29 cellular contexts compared by ENCODE assay signal in the genomic region with DNA sequence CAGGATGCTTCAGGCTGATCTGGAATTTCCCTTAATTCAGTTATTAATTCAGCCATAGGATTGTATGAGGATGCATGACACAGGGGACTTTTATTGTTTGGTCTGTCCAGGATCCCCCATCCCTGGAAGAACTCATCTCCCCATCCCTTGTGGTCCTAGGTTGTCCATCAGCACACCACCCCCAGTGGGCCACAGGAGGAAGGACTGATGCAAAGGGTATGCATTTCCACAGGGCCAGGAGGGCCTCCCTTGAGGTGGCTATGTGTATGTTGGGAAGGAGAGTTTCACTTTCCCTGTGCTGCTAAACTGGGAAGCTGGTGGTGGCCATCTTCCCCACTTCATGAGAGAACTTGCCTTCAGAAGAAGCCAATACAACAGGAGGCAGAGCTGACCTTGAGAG. TPM values are rescaled to one million over a fixed set of nuclear protein-coding genes. Genes with fewer than 3 reads are reported as not detected.
DNase-seq lines count a peak whose midpoint lies in the region; ATAC-seq, FAIRE-seq and TF ChIP-seq lines count a peak whose summit lies in the region.
"Had no signal": no experiment of that assay in that cellular context is flagged by ENCODE, and none has a peak within 500 bp of the region (broad histone marks: within the 10 kb centered on the region; RNA-seq: fewer than 3 reads in every experiment).

No MANE protein-coding gene starts in this region.

- no peak for ATAC-seq in HG02798 (IDR thresholded peaks at IDR 0.05; ENCODE audit: poor library complexity, unreplicated experiment)
- ATAC-seq in CD8-positive, alpha-beta T cell, result no peak
- ATAC-seq: body of pancreas had no signal

- H3K27me3 ChIP-seq in mammary epithelial cell (ENCODE audit: insufficient read depth, low read length) (peaks cover 4% of the 10 kb centered on the region), astrocyte (ENCODE audit: insufficient read depth, low read length) (no peaks in the 10 kb centered on the region), osteoblast (ENCODE audit: insufficient read depth, low read length) (no peaks in the 10 kb centered on the region)
- H3K27me3 ChIP-seq in CD8-positive, alpha-beta T cell (ENCODE audit: insufficient read depth, low read length), result no peaks in the 10 kb centered on the region
- H3K27me3 ChIP-seq: BLaER1, body of pancreas, heart right ventricle, MG63 had no signal

- dilution Hi-C loops in mammary epithelial cell (cut with HindIII; ENCODE audit: low sequenced_read_pairs), result no loop called here

- H3K79me2 ChIP-seq in mammary epithelial cell (ENCODE audit: insufficient read depth, low read length), result no peaks in the 10 kb centered on the region
- no peaks in the 10 kb centered on the region for H3K79me2 ChIP-seq in astrocyte (ENCODE audit: insufficient read depth, low read length)
- no peaks in the 10 kb centered on the region for H3K79me2 ChIP-seq in osteoblast (ENCODE audit: insufficient read depth, low read length)

- peaks cover 22% of the 10 kb centered on the region for H3K4me1 ChIP-seq in mammary epithelial cell (ENCODE audit: insufficient read depth, low read length)
- H3K4me1 ChIP-seq in astrocyte (ENCODE audit: insufficient read depth, low read length), result peaks cover 36% of the 10 kb centered on the region
- peaks cover 31% of the 10 kb centered on the region for H3K4me1 ChIP-seq in osteoblast (ENCODE audit: insufficient read depth, low read length)
- H3K4me1 ChIP-seq in CD8-positive, alpha-beta T cell (ENCODE audit: insufficient read depth, low read length), result no peaks in the 10 kb centered on the region
- H3K4me1 ChIP-seq: BLaER1 had no signal

- intact Hi-C loops in mammary epithelial cell (cut with micrococcal nuclease), result loop anchor here (2.0 kb wide), 1 partner anchor 14 kb away; no protein-coding TSS in a partner anchor
- intact Hi-C loops in MCF 10A (cut with micrococcal nuclease), result no loop called here
- intact Hi-C loops in CD8-positive, alpha-beta T cell (cut with DNase I, micrococcal nuclease), result no loop called here

- FAIRE-seq in astrocyte (lab: Jason Lieb, UNC), result no peak
- FAIRE-seq: frontal cortex had no signal

- H3K4me3 Mint-ChIP-seq in MCF 10A (ENCODE audit: unreplicated experiment) (no peak overlapping the region), HFFc6 (peak overlapping the region; percentile 70; the same call in 1 of the 2 replicates), astrocyte (ENCODE audit: unreplicated experiment) (no peak overlapping the region)
- H3K4me3 Mint-ChIP-seq in CD8-positive, alpha-beta T cell, result no peak overlapping the region
- H3K4me3 Mint-ChIP-seq: natural killer cell; stimulated activated effector memory CD8-positive, alpha-beta T cell treated with anti-CD3 and anti-CD28 coated beads, Interleukin-12 subunit alpha, Interleukin-12 subunit beta, amount 100 ng/mL, for 72 hours; type B pancreatic cell had no signal

- peak overlapping the region; percentile 13 for H3K27ac ChIP-seq in mammary epithelial cell (ENCODE audit: insufficient read depth, low read depth, low read length)
- H3K27ac ChIP-seq in astrocyte (ENCODE audit: low read depth, low read length), result peak overlapping the region; percentile 56
- H3K27ac ChIP-seq in osteoblast (ENCODE audit: low read depth, low read length), result peak overlapping the region; percentile 82
- H3K27ac ChIP-seq in CD8-positive, alpha-beta T cell (ENCODE audit: low read depth, low read length), result no peak overlapping the region
- H3K27ac ChIP-seq: BLaER1, body of pancreas, esophagus squamous epithelium, lower lobe of right lung, WERI-Rb-1 had no signal

- H3K9ac ChIP-seq in mammary epithelial cell (ENCODE audit: insufficient read depth, low read length) (peak overlapping the region; percentile 5), astrocyte (ENCODE audit: low read length) (peak overlapping the region; percentile 19)
- H3K9ac ChIP-seq: BLaER1 had no signal

- H3K27ac Mint-ChIP-seq in MCF 10A (ENCODE audit: low read depth, unreplicated experiment), result no peak overlapping the region
- H3K27ac Mint-ChIP-seq in HFFc6, result peak overlapping the region; percentile 64; the same call in 1 of the 2 replicates
- peak overlapping the region; percentile 49 for H3K27ac Mint-ChIP-seq in astrocyte (ENCODE audit: unreplicated experiment)
- H3K27ac Mint-ChIP-seq in CD8-positive, alpha-beta T cell, result no peak overlapping the region
- H3K27ac Mint-ChIP-seq: activated T-cell treated with anti-CD3 and anti-CD28 coated beads, Interleukin-2, amount 50 U/mL, for 72 hours; natural killer cell; stimulated activated effector memory CD8-positive, alpha-beta T cell treated with anti-CD3 and anti-CD28 coated beads, Interleukin-12 subunit alpha, Interleukin-12 subunit beta, amount 100 ng/mL, for 72 hours; type B pancreatic cell had no signal

- H3K36me3 ChIP-seq in mammary epithelial cell (ENCODE audit: insufficient read depth, low read length) (no peaks in the 10 kb centered on the region), astrocyte (ENCODE audit: insufficient read depth, low read length) (no peaks in the 10 kb centered on the region), osteoblast (ENCODE audit: insufficient read depth, low read length) (no peaks in the 10 kb centered on the region)
- H3K36me3 ChIP-seq in CD8-positive, alpha-beta T cell (ENCODE audit: insufficient read depth, low read length), result no peaks in the 10 kb centered on the region
- H3K36me3 ChIP-seq: BLaER1, esophagus squamous epithelium, heart right ventricle, lower lobe of right lung, MG63, WERI-Rb-1 had no signal

- H3K4me1 Mint-ChIP-seq in MCF 10A (ENCODE audit: insufficient read depth, unreplicated experiment) (peaks cover 21% of the 10 kb centered on the region), HFFc6 (ENCODE audit: low read depth) (peaks cover 60% of the 10 kb centered on the region), astrocyte (ENCODE audit: low read depth, unreplicated experiment) (peaks cover 36% of the 10 kb centered on the region)
- no peaks in the 10 kb centered on the region for H3K4me1 Mint-ChIP-seq in CD8-positive, alpha-beta T cell (ENCODE audit: low read depth)

- BruUV-seq in mammary epithelial cell (replicated peaks; lab: Mats Ljungman, UMichigan) (no TSS peak), MCF 10A (replicated peaks; lab: Mats Ljungman, UMichigan) (no TSS peak)

- CTCF ChIA-PET in mammary epithelial cell (lab: Charles Lee; ENCODE audit: low non-redundant PET), result no interaction called here
- CTCF ChIA-PET in MCF 10A (lab: Yijun Ruan, JAX), result interaction anchor here (0.6 to 0.8 kb wide), 5 partner anchors 9 to 622 kb away, joined by 3 to 5 read pairs (median 3); no protein-coding TSS in a partner anchor
- CTCF ChIA-PET in CD8-positive, alpha-beta T cell (lab: Charles Lee), result no interaction called here

- peak overlapping the region; percentile 26 for H3K4me2 ChIP-seq in mammary epithelial cell (ENCODE audit: insufficient read depth, low read depth, low read length)
- peak overlapping the region; percentile 76 for H3K4me2 ChIP-seq in astrocyte (ENCODE audit: low read length)
- peak overlapping the region; percentile 58 for H3K4me2 ChIP-seq in osteoblast (ENCODE audit: insufficient read depth, low read length)
- H3K4me2 ChIP-seq: BLaER1 had no signal

- H4K20me1 ChIP-seq in mammary epithelial cell (ENCODE audit: insufficient read depth, low read length), result no peaks in the 10 kb centered on the region
- H4K20me1 ChIP-seq in astrocyte (ENCODE audit: insufficient read depth, low read length), result no peaks in the 10 kb centered on the region
- no peaks in the 10 kb centered on the region for H4K20me1 ChIP-seq in osteoblast (ENCODE audit: insufficient read depth, low read length)
- H4K20me1 ChIP-seq: BLaER1 had no signal

- H2AFZ ChIP-seq in mammary epithelial cell (ENCODE audit: low read depth, low read length), result no peak overlapping the region
- no peak overlapping the region for H2AFZ ChIP-seq in astrocyte (ENCODE audit: low read depth, low read length)
- H2AFZ ChIP-seq in osteoblast (ENCODE audit: low read length), result peak overlapping the region; percentile 43

- no peak overlapping the region for H3K4me3 ChIP-seq in mammary epithelial cell (replicated peaks in 1 of 3; ENCODE audit: insufficient read depth in 1 of 3, low read depth in 2 of 3, low read length in 3 of 3)
- no peak overlapping the region for H3K4me3 ChIP-seq in astrocyte (ENCODE audit: insufficient read depth, low read depth, low read length)
- H3K4me3 ChIP-seq in osteoblast (ENCODE audit: insufficient read depth, low read length), result no peak overlapping the region
- H3K4me3 ChIP-seq in CD8-positive, alpha-beta T cell (ENCODE audit: low read depth, low read length), result no peak overlapping the region
- H3K4me3 ChIP-seq: BLaER1, body of pancreas, esophagus squamous epithelium, heart right ventricle, lower lobe of right lung, MG63 had no signal

- no peak for DNase-seq in mammary epithelial cell
- DNase-seq in MCF 10A (ENCODE audit: unreplicated experiment), result no peak
- no peak for DNase-seq in HFFc6
- no peak for DNase-seq in astrocyte (ENCODE audit: low read depth)
- DNase-seq in osteoblast (ENCODE audit: insufficient read length, low spot score, missing footprints), result no peak
- no peak for DNase-seq in CD8-positive, alpha-beta T cell
- DNase-seq in GM19238 (ENCODE audit: insufficient read length, low spot score), result no peak
- DNase-seq: activated naive CD4-positive, alpha-beta T cell; body of pancreas; COR-L47; esophagus squamous epithelium; GF-D8; heart right ventricle; lower lobe of right lung; natural killer cell; NCI-H1105; NCI-H1930; NCI-H2171 treated with DMSO at 0.1 percent for 48 hours; NCI-H510A; nucleus accumbens; SHP77; WERI-Rb-1 had no signal

- no peaks in the 10 kb centered on the region for H3K27me3 Mint-ChIP-seq in MCF 10A (ENCODE audit: insufficient read depth, unreplicated experiment)
- H3K27me3 Mint-ChIP-seq in HFFc6 (ENCODE audit: insufficient read depth), result peaks cover 13% of the 10 kb centered on the region
- peaks cover 6% of the 10 kb centered on the region for H3K27me3 Mint-ChIP-seq in astrocyte (ENCODE audit: low read depth, unreplicated experiment)
- H3K27me3 Mint-ChIP-seq in CD8-positive, alpha-beta T cell (ENCODE audit: low read depth), result peaks cover 4% of the 10 kb centered on the region

- H3K36me3 Mint-ChIP-seq in MCF 10A (ENCODE audit: insufficient read depth, unreplicated experiment) (no peaks in the 10 kb centered on the region), HFFc6 (ENCODE audit: low read depth) (no peaks in the 10 kb centered on the region), astrocyte (ENCODE audit: low read depth, unreplicated experiment) (no peaks in the 10 kb centered on the region)
- no peaks in the 10 kb centered on the region for H3K36me3 Mint-ChIP-seq in CD8-positive, alpha-beta T cell
- H3K36me3 Mint-ChIP-seq: natural killer cell; stimulated activated effector memory CD8-positive, alpha-beta T cell treated with anti-CD3 and anti-CD28 coated beads, Interleukin-12 subunit alpha, Interleukin-12 subunit beta, amount 100 ng/mL, for 72 hours; type B pancreatic cell had no signal

- H3K9me3 Mint-ChIP-seq in MCF 10A (ENCODE audit: unreplicated experiment) (no peaks in the 10 kb centered on the region), HFFc6 (no peaks in the 10 kb centered on the region), astrocyte (ENCODE audit: unreplicated experiment) (no peaks in the 10 kb centered on the region)
- no peaks in the 10 kb centered on the region for H3K9me3 Mint-ChIP-seq in CD8-positive, alpha-beta T cell
- H3K9me3 Mint-ChIP-seq: activated T-cell treated with anti-CD3 and anti-CD28 coated beads, Interleukin-2, amount 50 U/mL, for 72 hours; natural killer cell; stimulated activated effector memory CD8-positive, alpha-beta T cell treated with anti-CD3 and anti-CD28 coated beads, Interleukin-12 subunit alpha, Interleukin-12 subunit beta, amount 100 ng/mL, for 72 hours; type B pancreatic cell had no signal

- in situ Hi-C loops in mammary epithelial cell (cut with MboI; ENCODE audit: low sequenced_read_pairs in 2 of 2), result no loop called here

- no peak for TF ChIP-seq CTCF in mammary epithelial cell (conservative IDR thresholded peaks at IDR 0.05 in 1 of 2, IDR thresholded peaks at IDR 0.05 in 1 of 2; ENCODE audit: extremely low read depth in 1 of 2, insufficient read depth in 1 of 2, low read depth in 1 of 2, low read length in 2 of 2)
- TF ChIP-seq CTCF in MCF 10A (IDR thresholded peaks at IDR 0.05; ENCODE audit: unreplicated experiment), result no peak
- no peak; the same call in 1 of the 2 replicates for TF ChIP-seq CTCF in HFFc6 (IDR thresholded peaks at IDR 0.05)
- no peak for TF ChIP-seq CTCF in astrocyte (IDR thresholded peaks at IDR 0.05; ENCODE audit: insufficient read depth, low read depth, low read length)
- no peak for TF ChIP-seq CTCF in osteoblast (IDR thresholded peaks at IDR 0.05; ENCODE audit: extremely low read depth, low read depth, low read length)
- TF ChIP-seq CTCF in CD8-positive, alpha-beta T cell (IDR thresholded peaks at IDR 0.05), result no peak

- H3K9me3 ChIP-seq in mammary epithelial cell (replicated peaks; ENCODE audit: insufficient read depth, low read length), result no peaks in the 10 kb centered on the region
- no peaks in the 10 kb centered on the region for H3K9me3 ChIP-seq in astrocyte (ENCODE audit: insufficient read depth, low read depth, low read length)
- H3K9me3 ChIP-seq in osteoblast (ENCODE audit: low read depth, low read length), result no peaks in the 10 kb centered on the region
- H3K9me3 ChIP-seq in CD8-positive, alpha-beta T cell (ENCODE audit: low read length), result no peaks in the 10 kb centered on the region
- H3K9me3 ChIP-seq: BLaER1, body of pancreas, esophagus squamous epithelium, heart right ventricle, lower lobe of right lung, MG63 had no signal

- POLR2A ChIA-PET in MCF 10A (lab: Yijun Ruan, JAX), result no interaction called here
- POLR2A ChIA-PET in CD8-positive, alpha-beta T cell (lab: Charles Lee), result no interaction called here

RNA-seq across cellular contexts. Expression of a gene that starts 44.6 kb away (rescaled TPM):
- total RNA-seq in mammary epithelial cell (10 to 100 TPM; 28.4 to 48.7 TPM), MCF 10A (2022) (68.2 and 71.3 TPM in 2 replicates), astrocyte (81.9 and 83.8 TPM in 2 replicates), osteoblast (62.6 and 69.5 TPM in 2 replicates)
- 3.3 TPM for polyA plus RNA-seq in mammary epithelial cell
- 10.9 TPM for polyA minus RNA-seq in mammary epithelial cell
- 10 to 100 TPM; 13.6 to 17.8 (median 14.8) TPM for total RNA-seq in HFFc6 (2021; fragmentation: NEBNext Ultra II Directional; extraction: Animal tissue kit (Norgen Biotek cat#: 25700))
- total RNA-seq in CD8-positive, alpha-beta T cell, result 1 to 10 TPM; 2.6 to 2.9 TPM

Comparison
In these comparisons a context has a peak if more than half of its experiments do, and no peak if none do; other contexts are left out.
1. H3K4me2 ChIP-seq: peak in every context shown above with its lines; median percentile 76 in astrocyte; 58 in osteoblast; 26 in mammary epithelial cell.
2. H3K27ac Mint-ChIP-seq: peak in HFFc6 (single experiment) and astrocyte (single experiment); none in MCF 10A (single experiment) and CD8-positive, alpha-beta T cell (single experiment).